In genomic region chr7:30430777-30431176, GRCh38 we compare ENCODE assay signal across 12 cellular contexts. TPM values are rescaled to one million over a fixed set of nuclear protein-coding genes. Genes with fewer than 3 reads are reported as not detected.
DNase-seq lines count a peak whose midpoint lies in the region; ATAC-seq and TF ChIP-seq lines count a peak whose summit lies in the region.
"Had no signal": no experiment of that assay in that cellular context is flagged by ENCODE, and none has a peak within 500 bp of the region (broad histone marks: within the 10 kb centered on the region; RNA-seq: fewer than 3 reads in every experiment).

No MANE protein-coding gene starts in this region.

- peak overlapping the region; percentile 52 to 84 for H3K9ac ChIP-seq in colonic mucosa (ENCODE audit: low read depth in 2 of 2, low read length in 2 of 2)

- H3K4me3 ChIP-seq in colonic mucosa (no peak overlapping the region), spleen (no peak overlapping the region)
- H3K4me3 ChIP-seq: dorsolateral prefrontal cortex, gastrocnemius medialis had no signal

- peaks cover 18% of the 10 kb centered on the region for H3K4me1 ChIP-seq in colonic mucosa
- H3K4me1 ChIP-seq in spleen, result peaks cover 39 to 83% (median 78%) of the 10 kb centered on the region in 6 donors

- intact Hi-C loops in colonic mucosa (cut with DNase I), result no loop called here
- intact Hi-C loops in spleen (cut with DNase I; ENCODE audit: low total_unique reads), result no loop called here

- no peaks in the 10 kb centered on the region for H3K27me3 ChIP-seq in colonic mucosa
- H3K27me3 ChIP-seq in spleen (replicated peaks in 1 of 7), result no peaks in the 10 kb centered on the region
- H3K27me3 ChIP-seq: dorsolateral prefrontal cortex, gastrocnemius medialis had no signal

- TF ChIP-seq CTCF in colonic mucosa (IDR thresholded peaks at IDR 0.05) (no peak), spleen (IDR thresholded peaks at IDR 0.05 in 8 of 11, conservative IDR thresholded peaks at IDR 0.05 in 3 of 11) (no peak)

- H3K9me3 ChIP-seq in colonic mucosa (no peaks in the 10 kb centered on the region), spleen (no peaks in the 10 kb centered on the region)
- H3K9me3 ChIP-seq: gastrocnemius medialis had no signal

- H3K27ac ChIP-seq in colonic mucosa (peak overlapping the region; percentile 88), spleen (peak overlapping the region in 7 of 8 donors; percentile 2 to 77 (median 67))

- DNase-seq in GDM1 (lab: John Stamatoyannopoulos, UW) (peak; percentile 35), MV-4-11 (lab: John Stamatoyannopoulos, UW) (peak; percentile 82), colonic mucosa (no peak), spleen (no peak), LoVo (ENCODE audit: low spot score) (no peak), NCI-H2081 (lab: John Stamatoyannopoulos, UW) (no peak)
- DNase-seq: activated CD4-positive, alpha-beta T cell treated with anti-CD3 and anti-CD28 coated beads, Interleukin-2, amount 50 U/mL, for 1 hour; dorsolateral prefrontal cortex; gastrocnemius medialis; NCI-H1694 treated with DMSO at 0.1 percent for 48 hours; SHP77 had no signal

- 13 to 46% (median 22%) methylated on average over 1 of the region's 1 CpG for WGBS in spleen, 5 donors

- ATAC-seq in HG02610 (IDR thresholded peaks at IDR 0.05; ENCODE audit: unreplicated experiment), result no peak

- TF ChIP-seq POLR2A in spleen (IDR thresholded peaks at IDR 0.05), result no peak

- H3K36me3 ChIP-seq in colonic mucosa (no peaks in the 10 kb centered on the region), spleen (peaks cover 0 to 96% (median 36%) of the 10 kb centered on the region in 6 donors)

RNA-seq across cellular contexts. Expression of gene NOD1, which starts 47.8 kb away (rescaled TPM):
- total RNA-seq in colonic mucosa (10 to 100 TPM in 1 of 2 donors, 1 to 10 TPM in 1; 9.5 to 14.0 TPM), spleen (10 to 100 TPM; 27.8 to 40.8 (median 37.7) TPM)
- 10 to 100 TPM; 11.0 to 27.9 (median 21.9) TPM for polyA plus RNA-seq in spleen

Comparison
In these comparisons a context has a peak if more than half of its experiments do, and no peak if none do; other contexts are left out.
1. DNase-seq: peak in GDM1 (single experiment) and MV-4-11 (single experiment); none in colonic mucosa (single experiment), spleen (single experiment), LoVo (single experiment) and NCI-H2081 (0 of 2).